1 cellular context compared by ENCODE assay signal in the genomic region with DNA sequence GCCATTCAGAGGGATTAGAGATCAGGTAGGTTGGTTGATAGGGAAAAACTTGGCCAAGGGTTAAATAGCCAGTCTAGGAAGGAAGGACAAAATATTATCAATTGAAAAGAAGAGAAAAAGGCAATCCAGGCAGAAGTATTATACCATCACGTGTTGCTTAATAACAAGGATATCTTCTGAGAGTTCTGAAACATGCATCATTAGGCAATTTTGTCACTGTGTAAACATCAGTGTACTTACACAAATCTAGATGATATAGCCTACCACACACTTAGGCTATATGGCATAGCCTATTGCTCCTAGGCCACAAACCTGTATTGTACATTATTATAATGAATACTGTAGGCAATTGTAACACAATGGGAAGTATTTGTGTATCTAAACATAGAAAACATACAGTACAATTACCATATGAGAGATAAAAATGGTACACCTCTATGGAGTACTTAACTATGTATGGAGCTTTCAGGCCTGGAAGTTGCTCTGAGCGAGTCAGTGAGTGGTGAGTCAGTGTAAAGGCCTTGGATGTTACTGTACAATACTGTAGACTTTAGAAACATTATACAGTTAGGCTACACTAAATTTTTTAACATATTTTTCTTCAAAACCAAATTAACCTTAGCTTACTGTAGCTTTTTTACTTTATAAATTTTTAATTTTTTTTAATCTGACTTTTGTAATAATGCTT.
A peak's percentile ranks its signal among the peaks of the same experiment; 100 is the strongest.
TF ChIP-seq lines count a peak whose summit lies in the region.

No MANE protein-coding gene starts in this region.

TF ChIP-seq in IMR-90, 13 proteins besides CTCF, POLR2A, EP300 and RAD21:
- TF ChIP-seq MXI1 (IDR thresholded peaks at IDR 0.05; ENCODE audit: borderline replicate concordance, low read depth, low read length), result no peak
- TF ChIP-seq CEBPB (IDR thresholded peaks at IDR 0.05; ENCODE audit: low read depth, low read length), result peak; percentile 57; the same call in 1 of the 2 replicates
- peak; percentile 15; the same call in 1 of the 2 replicates for TF ChIP-seq USF2 (IDR thresholded peaks at IDR 0.05; ENCODE audit: low read depth, low read length)
